Comparison of ENCODE assay signal across 28 cellular contexts in genomic region chr18:38526922-38527321, GRCh38.
A peak's percentile ranks its signal among the peaks of the same experiment; 100 is the strongest.
DNase-seq lines count a peak whose midpoint lies in the region; ATAC-seq and TF ChIP-seq lines count a peak whose summit lies in the region.
"Had no signal": no experiment of that assay in that cellular context is flagged by ENCODE, and none has a peak within 500 bp of the region (broad histone marks: within the 10 kb centered on the region; RNA-seq: fewer than 3 reads in every experiment).

No MANE protein-coding gene starts in this region.

- H3K27me3 ChIP-seq in foreskin keratinocyte = no peaks in the 10 kb centered on the region
- H3K27me3 ChIP-seq: BLaER1, brain microvascular endothelial cell, left lung, right atrium auricular region, SJSA1, spleen had no signal

- H3K36me3 ChIP-seq in mucosa of descending colon (ENCODE audit: low read depth) = no peaks in the 10 kb centered on the region
- H3K36me3 ChIP-seq: BLaER1, brain microvascular endothelial cell, left lung, right atrium auricular region, SJSA1, spleen had no signal

- peak; percentile 24 for DNase-seq in DMS53 treated with DMSO at 0.1 percent for 48 hours (lab: John Stamatoyannopoulos, UW; ENCODE audit: unreplicated experiment)
- DNase-seq in NCI-H748 (lab: John Stamatoyannopoulos, UW; ENCODE audit: unreplicated experiment) = peak; percentile 61
- peak; percentile 12 to 45 for DNase-seq in foreskin keratinocyte
- DNase-seq in mucosa of descending colon = no peak
- no peak for DNase-seq in NCI-H226
- DNase-seq in activated T-cell treated with anti-CD3 and anti-CD28 coated beads for 4 hours = no peak
- DNase-seq: ACHN; activated T-cell treated with anti-CD3 and anti-CD28 coated beads, Interleukin-2, amount 50 U/mL, for 24 hours; brain microvascular endothelial cell; effector CD4-positive, alpha-beta T cell; erythroblast; foreskin fibroblast; HCEC 1CT; hippocampal formation; immature natural killer cell; left lung; naive thymus-derived CD8-positive, alpha-beta T cell; NCI-H1417 treated with DMSO at 0.1 percent for 48 hours; NCI-H2107; occipital lobe; spleen; stimulated activated CD4-positive, alpha-beta T cell treated with anti-CD3 and anti-CD28 coated beads, Interleukin-2, amount 100 ng/mL, for 48 hours had no signal

- H3K4me3 ChIP-seq in mucosa of descending colon = no peak overlapping the region
- H3K4me3 ChIP-seq: BLaER1, left lung, right atrium auricular region, SJSA1, spleen had no signal

- no peak overlapping the region for H3K27ac ChIP-seq in foreskin keratinocyte
- H3K27ac ChIP-seq: BLaER1, brain microvascular endothelial cell, left lung, right atrium auricular region, SJSA1, spleen had no signal

- intact Hi-C loops in mucosa of descending colon (cut with DNase I, micrococcal nuclease) = no loop called here

- H3K9me3 ChIP-seq in mucosa of descending colon = peaks cover 21% of the 10 kb centered on the region
- H3K9me3 ChIP-seq: left lung, right atrium auricular region, spleen had no signal

- ATAC-seq in GM21360 (IDR thresholded peaks at IDR 0.05; ENCODE audit: unreplicated experiment) (peak; percentile 74), foreskin keratinocyte (peak; percentile 83), mucosa of descending colon (no peak), HG02870 (IDR thresholded peaks at IDR 0.05; ENCODE audit: unreplicated experiment) (no peak)
- ATAC-seq: left lung; naive thymus-derived CD8-positive, alpha-beta T cell; stimulated activated memory B cell treated with anti-CD40 and anti-IgM and Interleukin-4, amounts not matched to agents 10 μg/mL and 1 μg/mL and 100 μg/mL, for 72 hours had no signal

- no peaks in the 10 kb centered on the region for H3K4me1 ChIP-seq in foreskin keratinocyte
- no peaks in the 10 kb centered on the region for H3K4me1 ChIP-seq in mucosa of descending colon (ENCODE audit: low read depth)
- H3K4me1 ChIP-seq: left lung, right atrium auricular region, SJSA1, spleen had no signal

- TF ChIP-seq CTCF in foreskin keratinocyte (conservative IDR thresholded peaks at IDR 0.05) (no peak), mucosa of descending colon (IDR thresholded peaks at IDR 0.05) (no peak)

Comparison
In these comparisons a context has a peak if more than half of its experiments do, and no peak if none do; other contexts are left out.
1. DNase-seq: peak in DMS53 treated with DMSO at 0.1 percent for 48 hours (single experiment), NCI-H748 (single experiment) and foreskin keratinocyte (2 of 2); none in mucosa of descending colon (0 of 3), NCI-H226 (single experiment) and activated T-cell treated with anti-CD3 and anti-CD28 coated beads for 4 hours (single experiment).
2. ATAC-seq: peak in GM21360 (single experiment) and foreskin keratinocyte (single experiment); none in mucosa of descending colon (single experiment) and HG02870 (single experiment).